In genomic region chr12:2653461-2653965, GRCh38 we compare ENCODE assay signal across 16 cellular contexts.
DNase-seq lines count a peak whose midpoint lies in the region; ATAC-seq and TF ChIP-seq lines count a peak whose summit lies in the region.
"Had no signal": no experiment of that assay in that cellular context is flagged by ENCODE, and none has a peak within 500 bp of the region (broad histone marks: within the 10 kb centered on the region; RNA-seq: fewer than 3 reads in every experiment).

No MANE protein-coding gene starts in this region.

- H3K36me3 ChIP-seq in RWPE2 (ENCODE audit: low read depth) (no peaks in the 10 kb centered on the region), endodermal cell (ENCODE audit: control insufficient read depth, insufficient read depth, low read length) (no peaks in the 10 kb centered on the region), upper lobe of right lung (peaks cover 8% of the 10 kb centered on the region)
- H3K36me3 ChIP-seq: BLaER1 treated with 17β-estradiol and CSF1 and Interleukin-3, amounts not matched to agents 10 nM and 100 nM had no signal

- H3K9me3 ChIP-seq in RWPE2 (ENCODE audit: severe bottlenecking) (no peaks in the 10 kb centered on the region), endodermal cell (ENCODE audit: control insufficient read depth, low read length) (no peaks in the 10 kb centered on the region), upper lobe of right lung (no peaks in the 10 kb centered on the region)

- intact Hi-C loops in upper lobe of right lung (cut with DNase I), result no loop called here

- peaks cover 52% of the 10 kb centered on the region for H3K27me3 ChIP-seq in RWPE2 (ENCODE audit: insufficient read depth, poor library complexity, severe bottlenecking)
- no peaks in the 10 kb centered on the region for H3K27me3 ChIP-seq in endodermal cell (ENCODE audit: control insufficient read depth, insufficient read depth, low read length, poor library complexity, severe bottlenecking)
- H3K27me3 ChIP-seq in upper lobe of right lung, result peaks cover 9% of the 10 kb centered on the region
- H3K27me3 ChIP-seq: BLaER1 treated with 17β-estradiol and CSF1 and Interleukin-3, amounts not matched to agents 10 nM and 100 nM had no signal

- DNase-seq in RWPE2 (ENCODE audit: low spot score) (peak; percentile 56), endodermal cell (peak; percentile 37), mesenteric fat pad (ENCODE audit: low spot score) (peak; percentile 71), upper lobe of right lung (peak; percentile 43), HCEC 1CT (no peak), DMS79 (lab: John Stamatoyannopoulos, UW) (no peak)
- DNase-seq: 8988T; CD8-positive, alpha-beta T cell; GDM1; GOT3; IMR-90 had no signal

- H3K27me3 Mint-ChIP-seq in endodermal cell (ENCODE audit: insufficient read depth), result peaks cover 5% of the 10 kb centered on the region

- peaks cover 9% of the 10 kb centered on the region for H3K4me1 Mint-ChIP-seq in endodermal cell
- H3K4me1 Mint-ChIP-seq: B cell had no signal

- no peak overlapping the region for H3K9ac ChIP-seq in endodermal cell (ENCODE audit: extremely low read depth, low read length, poor library complexity, severe bottlenecking)
- H3K9ac ChIP-seq: BLaER1 treated with 17β-estradiol and CSF1 and Interleukin-3, amounts not matched to agents 10 nM and 100 nM had no signal

- no peak overlapping the region for H3K27ac Mint-ChIP-seq in endodermal cell
- H3K27ac Mint-ChIP-seq: B cell; CD8-positive, alpha-beta T cell had no signal

- no peak overlapping the region for H3K4me3 Mint-ChIP-seq in endodermal cell
- H3K4me3 Mint-ChIP-seq: B cell; CD8-positive, alpha-beta T cell had no signal

- ATAC-seq in RWPE2 (ENCODE audit: low read depth) (no peak), upper lobe of right lung (no peak), HG02884 (IDR thresholded peaks at IDR 0.05; ENCODE audit: unreplicated experiment) (no peak)
- ATAC-seq: CD8-positive, alpha-beta T cell had no signal

- WGBS in endodermal cell (ENCODE audit: insufficient coverage in 1 of 2, insufficient read length in 1 of 2), 2 experiments, result 94 to 98% methylated on average over 16 to 22 of the region's 22 CpGs

- H3K4me1 ChIP-seq in RWPE2 (ENCODE audit: insufficient read depth, poor library complexity, severe bottlenecking) (no peaks in the 10 kb centered on the region), endodermal cell (ENCODE audit: control insufficient read depth, insufficient read depth, low read length) (no peaks in the 10 kb centered on the region), upper lobe of right lung (no peaks in the 10 kb centered on the region)
- H3K4me1 ChIP-seq: Caco-2 had no signal

- H3K27ac ChIP-seq in RWPE2 (ENCODE audit: poor library complexity, severe bottlenecking), result no peak overlapping the region
- H3K27ac ChIP-seq in endodermal cell (ENCODE audit: low read depth, low read length), result no peak overlapping the region
- no peak overlapping the region for H3K27ac ChIP-seq in upper lobe of right lung
- H3K27ac ChIP-seq: BLaER1 treated with 17β-estradiol and CSF1 and Interleukin-3, amounts not matched to agents 10 nM and 100 nM had no signal

- H3K36me3 Mint-ChIP-seq in endodermal cell (ENCODE audit: low read depth), result no peaks in the 10 kb centered on the region
- H3K36me3 Mint-ChIP-seq: CD8-positive, alpha-beta T cell had no signal

- H3K4me3 ChIP-seq in RWPE2 (ENCODE audit: severe bottlenecking), result no peak overlapping the region
- H3K4me3 ChIP-seq in endodermal cell (ENCODE audit: low read length), result no peak overlapping the region
- H3K4me3 ChIP-seq in upper lobe of right lung, result no peak overlapping the region
- H3K4me3 ChIP-seq: BLaER1 treated with 17β-estradiol and CSF1 and Interleukin-3, amounts not matched to agents 10 nM and 100 nM; K562 had no signal

- TF ChIP-seq CTCF in RWPE2 (IDR thresholded peaks at IDR 0.05; ENCODE audit: poor library complexity, severe bottlenecking) (no peak), endodermal cell (conservative IDR thresholded peaks at IDR 0.05) (no peak), upper lobe of right lung (IDR thresholded peaks at IDR 0.05) (no peak)

- H3K9me3 Mint-ChIP-seq in endodermal cell, result no peaks in the 10 kb centered on the region
- H3K9me3 Mint-ChIP-seq: CD8-positive, alpha-beta T cell had no signal

Comparison
In these comparisons a context has a peak if more than half of its experiments do, and no peak if none do; other contexts are left out.
1. DNase-seq: peak in RWPE2 (single experiment), endodermal cell (single experiment), mesenteric fat pad (single experiment) and upper lobe of right lung (single experiment); none in HCEC 1CT (single experiment) and DMS79 (single experiment).